In genomic region chrX:41672643-41673042, GRCh38 we compare ENCODE assay signal across 29 cellular contexts. TPM values are rescaled to one million over a fixed set of nuclear protein-coding genes. Genes with fewer than 3 reads are reported as not detected.
"Had no signal": no experiment of that assay in that cellular context is flagged by ENCODE, and none has a peak within 500 bp of the region (broad histone marks: within the 10 kb centered on the region; RNA-seq: fewer than 3 reads in every experiment).

No MANE protein-coding gene starts in this region.

- H3K36me3 ChIP-seq: breast epithelium, neural progenitor cell, right atrium auricular region, transverse colon had no signal

- H3K9me3 Mint-ChIP-seq: activated naive CD4-positive, alpha-beta T cell treated with anti-CD3 and anti-CD28 coated beads for 36 hours; activated T-cell treated with anti-CD3 and anti-CD28 coated beads, Interleukin-2, amount 50 U/mL, for 4 hours; neural progenitor cell; stimulated activated naive B cell treated with anti-CD40 and anti-IgM and Interleukin-4, amounts not matched to agents 10 μg/mL and 1 μg/mL and 100 μg/mL, for 72 hours; WTC11 had no signal

- H3K27me3 ChIP-seq: neural progenitor cell, right atrium auricular region, testis, transverse colon had no signal

- H3K4me1 Mint-ChIP-seq: neural progenitor cell had no signal

- ATAC-seq: activated T-cell treated with anti-CD3 and anti-CD28 coated beads, Interleukin-2, amount 50 U/mL, for 4 hours; esophagus mucosa; left colon; stimulated activated naive B cell treated with anti-CD40 and anti-IgM and Interleukin-4, amounts not matched to agents 10 μg/mL and 1 μg/mL and 100 μg/mL, for 72 hours; WTC11 had no signal

- H3K4me2 ChIP-seq: smooth muscle cell had no signal

- H3K27ac Mint-ChIP-seq: activated naive CD4-positive, alpha-beta T cell treated with anti-CD3 and anti-CD28 coated beads for 36 hours; endodermal cell; naive B cell; neural progenitor cell; stimulated activated naive B cell treated with anti-CD40 and anti-IgM and Interleukin-4, amounts not matched to agents 10 μg/mL and 1 μg/mL and 100 μg/mL, for 72 hours had no signal

- H3K4me3 ChIP-seq: breast epithelium, neural progenitor cell, right atrium auricular region, smooth muscle cell, testis, transverse colon had no signal

- H3K4me1 ChIP-seq: breast epithelium, right atrium auricular region, testis, transverse colon had no signal

- H2AFZ ChIP-seq: neural progenitor cell had no signal

- H3K27ac ChIP-seq: breast epithelium, neural progenitor cell, right atrium auricular region, testis, transverse colon had no signal

- H3K36me3 Mint-ChIP-seq: naive B cell, WTC11 had no signal

- DNase-seq: activated CD4-positive, alpha-beta T cell treated with anti-CD3 and anti-CD28 coated beads for 1 hour; activated CD8-positive, alpha-beta memory T cell treated with anti-CD3 and anti-CD28 coated beads, Interleukin-2, amount 50 U/mL, for 48 hours; activated effector memory CD4-positive, alpha-beta T cell treated with anti-CD3 and anti-CD28 coated beads, Interleukin-2, amount 50 U/mL, for 16 hours; activated naive CD4-positive, alpha-beta T cell treated with anti-CD3 and anti-CD28 coated beads for 36 hours; activated T-cell treated with anti-CD3 and anti-CD28 coated beads, Interleukin-2, amount 50 U/mL, for 4 hours; amygdala; central memory CD4-positive, alpha-beta T cell; endodermal cell; foreskin fibroblast; head of caudate nucleus; hippocampal formation; left colon; mammary epithelial cell; naive B cell; occipital lobe; stimulated activated CD4-positive, alpha-beta T cell treated with anti-CD3 and anti-CD28 coated beads, Interleukin-1b, Interleukin-23, amount 100 ng/mL, for 48 hours; stimulated activated CD4-positive, alpha-beta T cell treated with anti-CD3 and anti-CD28 coated beads, Interleukin-4, amount 100 ng/mL, for 4 hours; stimulated activated CD8-positive, alpha-beta memory T cell treated with anti-CD3 and anti-CD28 coated beads, Interleukin-4, amount 100 ng/mL, for 48 hours; stimulated activated naive B cell treated with anti-CD40 and anti-IgM and Interleukin-4, amounts not matched to agents 10 μg/mL and 1 μg/mL and 100 μg/mL, for 72 hours; testis; transverse colon had no signal

- FAIRE-seq: keratinocyte had no signal

- H3K4me3 Mint-ChIP-seq: activated naive CD4-positive, alpha-beta T cell treated with anti-CD3 and anti-CD28 coated beads for 36 hours; activated T-cell treated with anti-CD3 and anti-CD28 coated beads, Interleukin-2, amount 50 U/mL, for 4 hours; endodermal cell; naive B cell; neural progenitor cell; stimulated activated naive B cell treated with anti-CD40 and anti-IgM and Interleukin-4, amounts not matched to agents 10 μg/mL and 1 μg/mL and 100 μg/mL, for 72 hours; WTC11 had no signal

- H3K9ac ChIP-seq: neural progenitor cell had no signal

- H3K9me3 ChIP-seq: breast epithelium, right atrium auricular region, testis, transverse colon had no signal

RNA-seq across cellular contexts. Expression of gene GPR34, which starts 16.1 kb away (rescaled TPM):
- total RNA-seq: activated naive CD4-positive, alpha-beta T cell treated with anti-CD3 and anti-CD28 coated beads for 36 hours; endodermal cell; mammary epithelial cell; pulmonary artery endothelial cell; WTC11 had no signal

RNA-seq across cellular contexts. Expression of gene GPR82, which starts 51.3 kb away (rescaled TPM):
- total RNA-seq: activated naive CD4-positive, alpha-beta T cell treated with anti-CD3 and anti-CD28 coated beads for 36 hours; endodermal cell; mammary epithelial cell; occipital lobe; pulmonary artery endothelial cell; smooth muscle cell; WTC11 had no signal
